ENCODE assay signal across 18 cellular contexts in the genomic region with DNA sequence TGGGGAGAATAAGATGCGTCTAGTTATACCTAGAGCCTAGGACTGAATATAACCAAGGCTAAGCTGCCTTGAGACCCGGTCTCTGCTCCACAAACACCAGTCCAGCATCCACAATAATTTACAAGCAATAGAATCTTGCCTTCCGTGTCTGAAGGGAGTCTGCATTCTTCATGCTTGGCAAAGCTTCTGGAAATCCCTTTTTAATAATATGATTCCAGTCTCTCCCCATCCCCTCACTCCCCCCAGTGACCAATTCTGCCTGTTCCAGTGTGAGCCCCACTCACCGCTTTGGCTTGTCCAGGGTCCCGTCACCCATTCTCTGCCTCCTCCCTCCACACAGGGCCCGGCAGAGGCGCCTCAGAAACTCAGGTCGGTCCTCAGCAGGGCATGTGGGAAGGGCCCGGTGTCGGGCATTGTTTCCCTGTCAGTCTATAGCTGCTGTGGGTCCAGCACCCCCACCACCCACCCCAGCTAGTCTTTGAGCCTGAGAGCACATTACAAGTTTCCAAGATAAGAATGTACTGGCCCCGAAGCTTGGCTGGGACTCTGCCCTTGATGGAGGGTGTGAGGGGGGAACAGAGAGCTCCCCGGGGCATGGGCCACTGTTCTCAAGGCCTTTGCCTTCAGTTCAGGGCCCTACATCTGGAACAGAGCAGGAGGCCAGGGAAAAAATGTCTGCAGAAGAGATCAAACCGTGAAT.
DNase-seq lines count a peak whose midpoint lies in the region; ATAC-seq and TF ChIP-seq lines count a peak whose summit lies in the region.
"Had no signal": no experiment of that assay in that cellular context is flagged by ENCODE, and none has a peak within 500 bp of the region (broad histone marks: within the 10 kb centered on the region; RNA-seq: fewer than 3 reads in every experiment).

No MANE protein-coding gene starts in this region.

- TF ChIP-seq CTCF in heart left ventricle (IDR thresholded peaks at IDR 0.05) (no peak), right atrium auricular region (IDR thresholded peaks at IDR 0.05) (no peak), heart right ventricle (IDR thresholded peaks at IDR 0.05) (no peak), nephron progenitor cell (IDR thresholded peaks at IDR 0.05) (no peak), testis (IDR thresholded peaks at IDR 0.05) (no peak)

- H3K9me3 ChIP-seq in heart left ventricle (no peaks in the 10 kb centered on the region), right atrium auricular region (no peaks in the 10 kb centered on the region), heart right ventricle (no peaks in the 10 kb centered on the region), testis (no peaks in the 10 kb centered on the region)
- H3K9me3 ChIP-seq: Peyer's patch had no signal

- peaks cover 83% of the 10 kb centered on the region for H3K4me1 Mint-ChIP-seq in nephron progenitor cell

- H3K27ac ChIP-seq in heart left ventricle (no peak overlapping the region), right atrium auricular region (no peak overlapping the region), heart right ventricle (no peak overlapping the region), testis (no peak overlapping the region), substantia nigra (ENCODE audit: low read depth, low read length, poor library complexity, severe bottlenecking) (no peak overlapping the region)
- H3K27ac ChIP-seq: C4-2B, Peyer's patch had no signal

- ATAC-seq in heart left ventricle (peak; percentile 21 to 66 (median 54)), heart right ventricle (peak in 5 of 8 donors; percentile 30 to 68 (median 53)), HG03571 (IDR thresholded peaks at IDR 0.05; ENCODE audit: unreplicated experiment) (no peak)

- no peaks in the 10 kb centered on the region for H3K27me3 ChIP-seq in heart left ventricle
- H3K27me3 ChIP-seq in right atrium auricular region = no peaks in the 10 kb centered on the region
- no peaks in the 10 kb centered on the region for H3K27me3 ChIP-seq in heart right ventricle
- no peaks in the 10 kb centered on the region for H3K27me3 ChIP-seq in testis
- H3K27me3 ChIP-seq: Peyer's patch had no signal

- no peaks in the 10 kb centered on the region for H3K9me3 Mint-ChIP-seq in nephron progenitor cell

- DNase-seq in heart left ventricle (peak in 1 of 5 donors; percentile 22), right atrium auricular region (ENCODE audit: low spot score) (no peak), heart right ventricle (no peak), nephron progenitor cell (no peak), testis (peak; percentile 48), substantia nigra (lab: John Stamatoyannopoulos, UW) (no peak), amniotic stem cell (lab: John Stamatoyannopoulos, UW) (no peak)
- DNase-seq: Kasumi-1, NCI-H1417, NCI-H1694 treated with DMSO at 0.1 percent for 48 hours, NCI-H2081 treated with DMSO at 0.1 percent for 48 hours, NCI-H2171 treated with DMSO at 0.1 percent for 48 hours, NCI-H524 treated with DMSO at 0.1 percent for 48 hours, NCI-H82, Peyer's patch, SHP77 had no signal

- H3K4me1 ChIP-seq in heart left ventricle = peaks cover 0 to 10% (median 0%) of the 10 kb centered on the region in 12 donors
- peaks cover 0 to 4% of the 10 kb centered on the region in 2 donors for H3K4me1 ChIP-seq in right atrium auricular region
- H3K4me1 ChIP-seq in heart right ventricle = peaks cover 0 to 18% (median 0%) of the 10 kb centered on the region in 9 donors
- peaks cover 16% of the 10 kb centered on the region for H3K4me1 ChIP-seq in testis
- H3K4me1 ChIP-seq: Peyer's patch had no signal

- H3K36me3 ChIP-seq in heart left ventricle (no peaks in the 10 kb centered on the region), right atrium auricular region (no peaks in the 10 kb centered on the region), heart right ventricle (no peaks in the 10 kb centered on the region), testis (ENCODE audit: low read depth, missing control alignments) (no peaks in the 10 kb centered on the region)
- H3K36me3 ChIP-seq: Peyer's patch had no signal

- H3K4me3 ChIP-seq in heart left ventricle (no peak overlapping the region), right atrium auricular region (no peak overlapping the region), heart right ventricle (no peak overlapping the region), testis (no peak overlapping the region)
- H3K4me3 ChIP-seq: Peyer's patch had no signal

- H3K27ac Mint-ChIP-seq in nephron progenitor cell = peak overlapping the region; percentile 99

- TF ChIP-seq POLR2A in heart left ventricle (IDR thresholded peaks at IDR 0.05) (no peak), testis (IDR thresholded peaks at IDR 0.05) (no peak)

- peaks cover 13% of the 10 kb centered on the region for H3K27me3 Mint-ChIP-seq in nephron progenitor cell (ENCODE audit: low read depth, poor library complexity)

- WGBS in heart left ventricle, 4 donors = 67 to 75% (median 70%) methylated on average over 13 of the region's 13 CpGs
- WGBS in heart right ventricle, 2 donors = 69 to 71% methylated on average over 13 of the region's 13 CpGs
- 38 to 46% methylated on average over 13 of the region's 13 CpGs for WGBS in testis, 2 donors

- peak overlapping the region; percentile 32 for H3K4me3 Mint-ChIP-seq in nephron progenitor cell

- no peaks in the 10 kb centered on the region for H3K36me3 Mint-ChIP-seq in nephron progenitor cell (ENCODE audit: low read depth)

- intact Hi-C loops in heart left ventricle (cut with DNase I) = no loop called here
- intact Hi-C loops in heart right ventricle (cut with DNase I) = no loop called here
- intact Hi-C loops in testis (cut with DNase I; ENCODE audit: low total_unique reads) = no loop called here
